1 cellular context compared by ENCODE assay signal in the genomic region with DNA sequence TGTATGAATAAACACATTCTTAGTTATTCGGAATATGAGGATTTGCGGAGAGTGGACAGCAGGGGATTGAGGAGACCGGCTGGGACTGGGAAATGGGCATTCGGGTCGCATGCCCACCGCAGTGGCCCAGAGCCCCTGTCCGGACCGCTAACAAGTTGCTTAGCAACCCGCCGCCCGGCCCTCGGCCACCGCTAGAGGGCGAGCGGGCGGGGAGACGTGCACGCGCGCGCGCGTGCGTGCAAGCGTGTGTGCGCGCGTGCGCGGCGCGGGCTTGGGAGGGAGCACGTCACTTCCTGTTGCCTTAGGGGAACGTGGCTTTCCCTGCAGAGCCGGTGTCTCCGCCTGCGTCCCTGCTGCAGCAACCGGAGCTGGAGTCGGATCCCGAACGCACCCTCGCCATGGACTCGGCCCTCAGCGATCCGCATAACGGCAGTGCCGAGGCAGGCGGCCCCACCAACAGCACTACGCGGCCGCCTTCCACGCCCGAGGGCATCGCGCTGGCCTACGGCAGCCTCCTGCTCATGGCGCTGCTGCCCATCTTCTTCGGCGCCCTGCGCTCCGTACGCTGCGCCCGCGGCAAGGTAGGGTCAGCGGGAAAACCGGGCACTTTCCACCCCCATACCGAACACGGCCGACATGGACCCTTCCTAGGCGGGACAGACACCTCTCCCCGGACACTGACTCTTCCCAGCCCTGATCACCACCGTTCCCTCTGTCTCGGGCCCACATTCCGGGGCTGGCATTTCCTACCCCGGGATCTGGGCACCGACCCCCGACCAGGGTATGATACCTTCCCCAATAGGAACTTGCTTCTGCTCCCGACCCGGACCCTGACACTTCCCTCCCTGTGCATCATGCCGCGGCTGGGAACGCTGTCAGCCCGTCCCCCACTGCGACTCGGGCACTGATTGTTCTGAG.
A peak's percentile ranks its signal among the peaks of the same experiment; 100 is the strongest.
TF ChIP-seq lines count a peak whose summit lies in the region.

Gene HM13 (plus strand): TSS at position 289 of the 918 bp plus-strand sequence. CDS start 110 bp downstream, at position 399.

TF ChIP-seq in WTC11, 78 proteins besides CTCF, POLR2A, EP300 and RAD21 (continued from another document):
- peak; percentile 75; the same call in 1 of the 2 replicates for TF ChIP-seq ERG (CRISPR knock-in tag; IDR thresholded peaks at IDR 0.05)
